19 cellular contexts compared by ENCODE assay signal in the genomic region with DNA sequence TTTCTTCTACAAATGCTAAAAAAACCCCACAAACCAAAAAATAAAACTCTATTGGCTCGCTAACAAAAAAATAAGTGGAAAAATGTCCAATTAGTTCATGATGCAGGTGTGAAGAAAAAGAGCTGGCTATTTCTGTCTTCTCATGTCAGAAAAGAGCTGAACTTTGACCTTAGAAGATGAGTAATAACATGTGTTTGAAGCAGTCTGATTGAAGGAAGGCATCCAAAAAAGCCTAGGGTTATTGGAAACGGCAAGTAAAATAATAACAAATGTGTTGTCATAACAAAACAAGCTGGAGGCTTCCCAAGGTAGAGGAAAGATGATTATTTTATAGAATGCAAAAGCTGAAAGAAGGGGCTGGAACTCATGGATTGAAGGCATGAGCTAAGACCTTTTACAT.
DNase-seq lines count a peak whose midpoint lies in the region; ATAC-seq and TF ChIP-seq lines count a peak whose summit lies in the region.
"Had no signal": no experiment of that assay in that cellular context is flagged by ENCODE, and none has a peak within 500 bp of the region (broad histone marks: within the 10 kb centered on the region; RNA-seq: fewer than 3 reads in every experiment).

No MANE protein-coding gene starts in this region.

- H3K27ac ChIP-seq in HCT116 (ENCODE audit: low read depth, low read length): peak overlapping the region; percentile 91; the same call in 1 of the 2 replicates
- no peak overlapping the region for H3K27ac ChIP-seq in RWPE1
- H3K27ac ChIP-seq: pancreas had no signal

- no peaks in the 10 kb centered on the region for H3K79me2 ChIP-seq in HCT116 (ENCODE audit: insufficient read depth, low read length)

- BruUV-seq in HCT116 (replicated peaks; lab: Mats Ljungman, UMichigan): no TSS peak

- H3K9me3 ChIP-seq in HCT116 (ENCODE audit: control insufficient read depth in 1 of 2, insufficient read depth in 1 of 2, low read depth in 1 of 2, low read length in 2 of 2): no peaks in the 10 kb centered on the region
- H3K9me3 ChIP-seq: pancreas had no signal

- TF ChIP-seq CTCF in HCT116 (IDR thresholded peaks at IDR 0.05 in 2 of 3, conservative IDR thresholded peaks at IDR 0.05 in 1 of 3; ENCODE audit: borderline replicate concordance in 1 of 3, insufficient read depth in 1 of 3, low read depth in 2 of 3, low read length in 2 of 3): no peak
- TF ChIP-seq CTCF in RWPE1 (conservative IDR thresholded peaks at IDR 0.05; ENCODE audit: low read depth): no peak

- no peak overlapping the region for H3K9ac ChIP-seq in HCT116 (ENCODE audit: low read length)

- DNase-seq in HCT116 (ENCODE audit: low read depth, low spot score): peak; percentile 34
- peak; percentile 29 for DNase-seq in RWPE1 (ENCODE audit: low spot score)
- DNase-seq in fibroblast of gingiva (ENCODE audit: low read depth): peak; percentile 76
- DNase-seq in sciatic nerve (ENCODE audit: low spot score): no peak
- DNase-seq in NCI-H524 treated with DMSO at 0.1 percent for 48 hours (lab: John Stamatoyannopoulos, UW): no peak
- no peak for DNase-seq in RKO (ENCODE audit: low spot score)
- DNase-seq in NCI-H1930 (lab: John Stamatoyannopoulos, UW): no peak
- DNase-seq: activated CD4-positive, alpha-beta T cell treated with anti-CD3 and anti-CD28 coated beads for 36 hours; activated CD8-positive, alpha-beta memory T cell treated with anti-CD3 and anti-CD28 coated beads, Interleukin-2, amount 10 ng/mL, durations not matched to agents 7 days and 5 days; activated naive CD8-positive, alpha-beta T cell treated with anti-CD3 and anti-CD28 coated beads, Interleukin-2, amount 50 U/mL, for 24 hours; COR-L47; islet precursor cell; NCI-H187 treated with DMSO at 0.1 percent for 48 hours; NCI-H345; NK-92 treated with Interleukin-12 subunit alpha and Interleukin-12 subunit beta, amount 100 ng/mL, for 24 hours; pancreas; stimulated activated CD4-positive, alpha-beta T cell treated with anti-CD3 and anti-CD28 coated beads, Interleukin-2, amount 100 ng/mL, for 24 hours had no signal

- intact Hi-C loops in HCT116 (cut with micrococcal nuclease) (no loop called here), sciatic nerve (cut with DNase I) (no loop called here)

- CTCF ChIA-PET in HCT116 (lab: Charles Lee) (interaction anchor here (0.7 to 1.0 kb wide), 3 partner anchors 13 to 154 kb away, joined by 3 to 4 read pairs (median 3); no protein-coding TSS in a partner anchor), RWPE1 (lab: Yijun Ruan, JAX) (interaction anchor here (0.8 kb wide), 1 partner anchor 24 kb away, joined by 3 read pairs; no protein-coding TSS in a partner anchor)

- peak overlapping the region; percentile 2; the same call in 1 of the 2 replicates for H3K4me2 ChIP-seq in HCT116 (ENCODE audit: low read length)

- no peak for TF ChIP-seq RAD21 in HCT116 (IDR thresholded peaks at IDR 0.05; ENCODE audit: low read depth)

- RAD21 ChIA-PET in HCT116 (lab: Charles Lee; ENCODE audit: low non-redundant PET in 1 of 2, low total read pairs in 2 of 2, uncharacterized antibody in 2 of 2, unreplicated experiment in 2 of 2): no interaction called here

- ATAC-seq in HCT116 (0 out of 2 replicates have a peak, but pooled peaks have one; percentile 25), sciatic nerve (peak; percentile 44), HG03521 (IDR thresholded peaks at IDR 0.05; ENCODE audit: unreplicated experiment) (no peak)
- ATAC-seq: activated CD4-positive, alpha-beta T cell treated with anti-CD3 and anti-CD28 coated beads for 36 hours; activated CD8-positive, alpha-beta memory T cell treated with anti-CD3 and anti-CD28 coated beads, Interleukin-2, amount 10 ng/mL, durations not matched to agents 7 days and 5 days; activated naive CD8-positive, alpha-beta T cell treated with anti-CD3 and anti-CD28 coated beads, Interleukin-2, amount 50 U/mL, for 24 hours; esophagus mucosa had no signal

- no peak for TF ChIP-seq POLR2A in HCT116 (IDR thresholded peaks at IDR 0.05; ENCODE audit: borderline replicate concordance, extremely low read depth, insufficient read depth, insufficient read length)

- H4K20me1 ChIP-seq in HCT116 (ENCODE audit: insufficient read depth): no peaks in the 10 kb centered on the region

- POLR2A ChIA-PET in HCT116 (lab: Charles Lee) (no interaction called here), RWPE1 (lab: Yijun Ruan, JAX; ENCODE audit: low non-redundant PET) (no interaction called here)

- H3K27me3 ChIP-seq in HCT116 (ENCODE audit: insufficient read depth, low read length): no peaks in the 10 kb centered on the region
- H3K27me3 ChIP-seq: pancreas had no signal

- peaks cover 29 to 67% of the 10 kb centered on the region in 2 experiments for H3K4me1 ChIP-seq in HCT116 (ENCODE audit: control insufficient read depth in 1 of 2, insufficient read depth in 2 of 2, low read length in 2 of 2)

- H3K36me3 ChIP-seq in HCT116 (ENCODE audit: control insufficient read depth in 1 of 2, insufficient read depth in 2 of 2, low read length in 2 of 2): peaks cover 0 to 3% of the 10 kb centered on the region in 2 experiments; a peak in 1 of 4 replicates
- H3K36me3 ChIP-seq: pancreas had no signal

- H2AFZ ChIP-seq in HCT116 (ENCODE audit: low read depth, low read length, poor library complexity, severe bottlenecking): no peak overlapping the region

- H3K9me2 ChIP-seq in HCT116 (ENCODE audit: insufficient read depth): no peaks in the 10 kb centered on the region

- no peak overlapping the region for H3K4me3 ChIP-seq in HCT116 (replicated peaks in 1 of 2; ENCODE audit: low read depth in 1 of 2, low read length in 2 of 2)
- H3K4me3 ChIP-seq: pancreas had no signal

TF ChIP-seq in HCT116, 20 proteins besides CTCF, POLR2A, EP300 and RAD21:
- TF ChIP-seq JUND (IDR thresholded peaks at IDR 0.05): 0 out of 2 replicates have a peak, but pooled peaks have one; percentile 21
- no peak for TF ChIP-seq SP1 (IDR thresholded peaks at IDR 0.05; ENCODE audit: low read depth)
- TF ChIP-seq, protein P1, sequence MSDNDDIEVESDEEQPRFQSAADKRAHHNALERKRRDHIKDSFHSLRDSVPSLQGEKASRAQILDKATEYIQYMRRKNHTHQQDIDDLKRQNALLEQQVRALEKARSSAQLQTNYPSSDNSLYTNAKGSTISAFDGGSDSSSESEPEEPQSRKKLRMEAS (IDR thresholded peaks at IDR 0.05): peak; percentile 49
- TF ChIP-seq ZFX (IDR thresholded peaks at IDR 0.05): no peak
- peak; percentile 27; the same call in 1 of the 2 replicates for TF ChIP-seq FOSL1 (IDR thresholded peaks at IDR 0.05; ENCODE audit: low read depth)
TF ChIP-seq in HCT116: peak in this region for 3.

Comparison
In these comparisons a context has a peak if more than half of its experiments do, and no peak if none do; other contexts are left out.
1. DNase-seq: peak in HCT116 (single experiment), RWPE1 (single experiment) and fibroblast of gingiva (single experiment); none in sciatic nerve (single experiment), NCI-H524 treated with DMSO at 0.1 percent for 48 hours (single experiment), RKO (single experiment) and NCI-H1930 (0 of 2).